Comparison of ENCODE assay signal across 38 cellular contexts in genomic region chr7:123948122-123948521, GRCh38. TPM values are rescaled to one million over a fixed set of nuclear protein-coding genes. Genes with fewer than 3 reads are reported as not detected.
"Had no signal": no experiment of that assay in that cellular context is flagged by ENCODE, and none has a peak within 500 bp of the region (broad histone marks: within the 10 kb centered on the region; RNA-seq: fewer than 3 reads in every experiment).

No MANE protein-coding gene starts in this region.

- H3K27me3 ChIP-seq: adrenal gland, brain microvascular endothelial cell, dorsolateral prefrontal cortex, esophagus muscularis mucosa, gastroesophageal sphincter had no signal

- H3K4me1 Mint-ChIP-seq: activated CD4-positive, alpha-beta T cell treated with anti-CD3 and anti-CD28 coated beads for 36 hours; activated CD4-positive, alpha-beta T cell treated with anti-CD3 and anti-CD28 coated beads, Interleukin-2, amount 10 ng/mL, durations not matched to agents 24 days and 14 days; activated CD8-positive, alpha-beta memory T cell treated with anti-CD3 and anti-CD28 coated beads, Interleukin-2, amount 10 ng/mL, durations not matched to agents 7 days and 5 days; activated naive CD4-positive, alpha-beta T cell treated with anti-CD3 and anti-CD28 coated beads, Interleukin-2, amount 50 U/mL, for 24 hours; activated naive CD8-positive, alpha-beta T cell treated with anti-CD3 and anti-CD28 coated beads for 36 hours; activated naive CD8-positive, alpha-beta T cell treated with anti-CD3 and anti-CD28 coated beads, Interleukin-2, amount 50 U/mL, for 24 hours; central memory CD8-positive, alpha-beta T cell; T-helper 17 cell had no signal

- H3K4me3 ChIP-seq: adrenal gland, coronary artery, dorsolateral prefrontal cortex, esophagus muscularis mucosa, gastroesophageal sphincter had no signal

- H3K36me3 ChIP-seq: adrenal gland, brain microvascular endothelial cell, esophagus muscularis mucosa, gastroesophageal sphincter, WERI-Rb-1 had no signal

- H3K4me1 ChIP-seq: adrenal gland, esophagus muscularis mucosa, foreskin keratinocyte, gastroesophageal sphincter had no signal

- H3K9me3 Mint-ChIP-seq: activated CD4-positive, alpha-beta memory T cell treated with anti-CD3 and anti-CD28 coated beads for 36 hours; activated CD4-positive, alpha-beta T cell treated with anti-CD3 and anti-CD28 coated beads, Interleukin-2, amount 10 ng/mL, durations not matched to agents 24 days and 14 days; activated naive CD4-positive, alpha-beta T cell treated with anti-CD3 and anti-CD28 coated beads for 36 hours; activated naive CD4-positive, alpha-beta T cell treated with anti-CD3 and anti-CD28 coated beads, Interleukin-2, amount 50 U/mL, for 24 hours; activated naive CD8-positive, alpha-beta T cell treated with anti-CD3 and anti-CD28 coated beads for 36 hours; activated naive CD8-positive, alpha-beta T cell treated with anti-CD3 and anti-CD28 coated beads, Interleukin-2, amount 50 U/mL, for 24 hours; activated T-helper 1 cell treated with anti-CD3 and anti-CD28 coated beads, Interleukin-12 subunit alpha, Interleukin-12 subunit beta, Interleukin-2, Interleukin-4 antibody, amounts not matched to agents 30 ng/mL and 10 ng/mL and 1 ng/mL, durations not matched to agents 14 hours and 24 hours and 36 hours; activated T-helper 2 cell treated with anti-CD3 and anti-CD28 coated beads, Interferon-gamma antibody, Interleukin-2, Interleukin-4, amounts not matched to agents 10 μg/mL and 5 μg/mL and 100 μg/mL, durations not matched to agents 14 hours and 24 hours and 36 hours; central memory CD8-positive, alpha-beta T cell; dendritic cell treated with granulocyte-macrophage colony-stimulating factor and Interleukin-4, amounts not matched to agents 40 ng/mL and 50 ng/mL, for 4 days; T-helper 2 cell treated with Interferon-gamma antibody and Interleukin-4, amounts not matched to agents 5 μg/mL and 100 μg/mL, for 36 hours had no signal

- ATAC-seq: activated CD4-positive, alpha-beta T cell treated with anti-CD3 and anti-CD28 coated beads for 36 hours; activated CD8-positive, alpha-beta memory T cell treated with anti-CD3 and anti-CD28 coated beads, Interleukin-2, amount 10 ng/mL, durations not matched to agents 7 days and 5 days; activated CD8-positive, alpha-beta T cell treated with anti-CD3 and anti-CD28 coated beads, Interleukin-2, amount 10 ng/mL, durations not matched to agents 7 days and 5 days; activated naive CD8-positive, alpha-beta T cell treated with anti-CD3 and anti-CD28 coated beads, Interleukin-2, amount 50 U/mL, for 24 hours; foreskin keratinocyte; gastroesophageal sphincter; T-helper 17 cell had no signal

- H3K27ac Mint-ChIP-seq: activated CD4-positive, alpha-beta memory T cell treated with anti-CD3 and anti-CD28 coated beads for 36 hours; activated CD4-positive, alpha-beta T cell treated with anti-CD3 and anti-CD28 coated beads for 36 hours; activated CD4-positive, alpha-beta T cell treated with anti-CD3 and anti-CD28 coated beads, Interleukin-2, amount 10 ng/mL, durations not matched to agents 24 days and 14 days; activated CD8-positive, alpha-beta memory T cell treated with anti-CD3 and anti-CD28 coated beads, Interleukin-2, amount 10 ng/mL, durations not matched to agents 7 days and 5 days; activated CD8-positive, alpha-beta T cell treated with anti-CD3 and anti-CD28 coated beads, Interleukin-2, amount 10 ng/mL, durations not matched to agents 7 days and 5 days; activated naive CD4-positive, alpha-beta T cell treated with anti-CD3 and anti-CD28 coated beads for 36 hours; activated naive CD4-positive, alpha-beta T cell treated with anti-CD3 and anti-CD28 coated beads, Interleukin-2, amount 50 U/mL, for 24 hours; activated naive CD8-positive, alpha-beta T cell treated with anti-CD3 and anti-CD28 coated beads for 36 hours; activated naive CD8-positive, alpha-beta T cell treated with anti-CD3 and anti-CD28 coated beads, Interleukin-2, amount 50 U/mL, for 24 hours; activated T-helper 1 cell treated with anti-CD3 and anti-CD28 coated beads, Interleukin-12 subunit alpha, Interleukin-12 subunit beta, Interleukin-2, Interleukin-4 antibody, amounts not matched to agents 30 ng/mL and 10 ng/mL and 1 ng/mL, durations not matched to agents 14 hours and 24 hours and 36 hours; activated T-helper 2 cell treated with anti-CD3 and anti-CD28 coated beads, Interferon-gamma antibody, Interleukin-2, Interleukin-4, amounts not matched to agents 10 μg/mL and 5 μg/mL and 100 μg/mL, durations not matched to agents 14 hours and 24 hours and 36 hours; dendritic cell treated with granulocyte-macrophage colony-stimulating factor and Interleukin-4, amounts not matched to agents 40 ng/mL and 50 ng/mL, for 4 days; T-helper 17 cell; T-helper 2 cell treated with Interferon-gamma antibody and Interleukin-4, amounts not matched to agents 5 μg/mL and 100 μg/mL, for 36 hours had no signal

- FAIRE-seq: astrocyte, bronchial epithelial cell had no signal

- H3K27ac ChIP-seq: adrenal gland, brain microvascular endothelial cell, coronary artery, dorsolateral prefrontal cortex, esophagus muscularis mucosa, foreskin keratinocyte, gastroesophageal sphincter, WERI-Rb-1 had no signal

- H3K36me3 Mint-ChIP-seq: activated CD4-positive, alpha-beta memory T cell treated with anti-CD3 and anti-CD28 coated beads for 36 hours; activated CD8-positive, alpha-beta memory T cell treated with anti-CD3 and anti-CD28 coated beads, Interleukin-2, amount 10 ng/mL, durations not matched to agents 7 days and 5 days; activated naive CD4-positive, alpha-beta T cell treated with anti-CD3 and anti-CD28 coated beads, Interleukin-2, amount 50 U/mL, for 24 hours; activated naive CD8-positive, alpha-beta T cell treated with anti-CD3 and anti-CD28 coated beads for 36 hours had no signal

- H3K9me3 ChIP-seq: adrenal gland, esophagus muscularis mucosa, gastroesophageal sphincter had no signal

- H3K4me3 Mint-ChIP-seq: activated CD4-positive, alpha-beta memory T cell treated with anti-CD3 and anti-CD28 coated beads for 36 hours; activated CD4-positive, alpha-beta T cell treated with anti-CD3 and anti-CD28 coated beads for 36 hours; activated CD4-positive, alpha-beta T cell treated with anti-CD3 and anti-CD28 coated beads, Interleukin-2, amount 10 ng/mL, durations not matched to agents 24 days and 14 days; activated CD8-positive, alpha-beta memory T cell treated with anti-CD3 and anti-CD28 coated beads, Interleukin-2, amount 10 ng/mL, durations not matched to agents 7 days and 5 days; activated CD8-positive, alpha-beta T cell treated with anti-CD3 and anti-CD28 coated beads, Interleukin-2, amount 10 ng/mL, durations not matched to agents 7 days and 5 days; activated naive CD4-positive, alpha-beta T cell treated with anti-CD3 and anti-CD28 coated beads for 36 hours; activated naive CD4-positive, alpha-beta T cell treated with anti-CD3 and anti-CD28 coated beads, Interleukin-2, amount 50 U/mL, for 24 hours; activated naive CD8-positive, alpha-beta T cell treated with anti-CD3 and anti-CD28 coated beads for 36 hours; activated naive CD8-positive, alpha-beta T cell treated with anti-CD3 and anti-CD28 coated beads, Interleukin-2, amount 50 U/mL, for 24 hours; activated T-helper 1 cell treated with anti-CD3 and anti-CD28 coated beads, Interleukin-12 subunit alpha, Interleukin-12 subunit beta, Interleukin-2, Interleukin-4 antibody, amounts not matched to agents 30 ng/mL and 10 ng/mL and 1 ng/mL, durations not matched to agents 14 hours and 24 hours and 36 hours; central memory CD8-positive, alpha-beta T cell; dendritic cell treated with granulocyte-macrophage colony-stimulating factor and Interleukin-4, amounts not matched to agents 40 ng/mL and 50 ng/mL, for 4 days; T-helper 17 cell; T-helper 2 cell treated with Interferon-gamma antibody and Interleukin-4, amounts not matched to agents 5 μg/mL and 100 μg/mL, for 36 hours had no signal

- DNase-seq: activated CD4-positive, alpha-beta memory T cell treated with anti-CD3 and anti-CD28 coated beads for 36 hours; activated CD4-positive, alpha-beta T cell treated with anti-CD3 and anti-CD28 coated beads for 36 hours; activated CD4-positive, alpha-beta T cell treated with anti-CD3 and anti-CD28 coated beads, Interleukin-2, amount 10 ng/mL, durations not matched to agents 24 days and 14 days; activated CD4-positive, CD25-positive, alpha-beta regulatory T cell; activated CD4-positive, CD25-positive, alpha-beta regulatory T cell treated with anti-CD3 and anti-CD28 coated beads, Interleukin-2, amount 50 U/mL, for 72 hours; activated CD8-positive, alpha-beta memory T cell treated with anti-CD3 and anti-CD28 coated beads, Interleukin-2, amount 10 ng/mL, durations not matched to agents 7 days and 5 days; activated CD8-positive, alpha-beta memory T cell treated with anti-CD3 and anti-CD28 coated beads, Interleukin-2, amount 50 U/mL, for 4 hours; activated CD8-positive, alpha-beta T cell treated with anti-CD3 and anti-CD28 coated beads, Interleukin-2, amount 10 ng/mL, durations not matched to agents 7 days and 5 days; activated effector memory CD4-positive, alpha-beta T cell treated with anti-CD3 and anti-CD28 coated beads, Interleukin-2, amount 50 U/mL, for 16 hours; activated naive CD4-positive, alpha-beta T cell treated with anti-CD3 and anti-CD28 coated beads for 36 hours; activated naive CD8-positive, alpha-beta T cell treated with anti-CD3 and anti-CD28 coated beads for 36 hours; activated naive CD8-positive, alpha-beta T cell treated with anti-CD3 and anti-CD28 coated beads, Interleukin-2, amount 50 U/mL, for 24 hours; activated T-cell treated with anti-CD3 and anti-CD28 coated beads, Interleukin-2, amount 50 U/mL, for 1 hour; activated T-cell treated with anti-CD3 and anti-CD28 coated beads, Interleukin-2, amount 50 U/mL, for 48 hours; adrenal gland; brain microvascular endothelial cell; dorsolateral prefrontal cortex; effector memory CD4-positive, alpha-beta T cell; erythroblast; foreskin keratinocyte; T-helper 1 cell; T-helper 17 cell; T1000; WERI-Rb-1 had no signal

- H3K27me3 Mint-ChIP-seq: activated naive CD4-positive, alpha-beta T cell treated with anti-CD3 and anti-CD28 coated beads, Interleukin-2, amount 50 U/mL, for 24 hours; dendritic cell treated with granulocyte-macrophage colony-stimulating factor and Interleukin-4, amounts not matched to agents 40 ng/mL and 50 ng/mL, for 4 days; T-helper 17 cell had no signal

RNA-seq across cellular contexts. Expression of gene SPAM1, which starts 23.1 kb away (rescaled TPM):
- total RNA-seq: activated CD4-positive, alpha-beta memory T cell treated with anti-CD3 and anti-CD28 coated beads for 36 hours; activated CD4-positive, alpha-beta T cell treated with anti-CD3 and anti-CD28 coated beads for 36 hours; activated CD4-positive, alpha-beta T cell treated with anti-CD3 and anti-CD28 coated beads, Interleukin-2, amount 10 ng/mL, durations not matched to agents 24 days and 14 days; activated CD8-positive, alpha-beta memory T cell treated with anti-CD3 and anti-CD28 coated beads for 36 hours; activated CD8-positive, alpha-beta memory T cell treated with anti-CD3 and anti-CD28 coated beads, Interleukin-2, amount 10 ng/mL, durations not matched to agents 7 days and 5 days; activated CD8-positive, alpha-beta T cell treated with anti-CD3 and anti-CD28 coated beads, Interleukin-2, amount 10 ng/mL, durations not matched to agents 7 days and 5 days; activated naive CD4-positive, alpha-beta T cell treated with anti-CD3 and anti-CD28 coated beads for 36 hours; activated naive CD8-positive, alpha-beta T cell treated with anti-CD3 and anti-CD28 coated beads for 36 hours; activated T-helper 1 cell treated with anti-CD3 and anti-CD28 coated beads, Interleukin-12 subunit alpha, Interleukin-12 subunit beta, Interleukin-2, Interleukin-4 antibody, amounts not matched to agents 30 ng/mL and 10 ng/mL and 1 ng/mL, durations not matched to agents 14 hours and 24 hours and 36 hours; activated T-helper 2 cell treated with anti-CD3 and anti-CD28 coated beads, Interferon-gamma antibody, Interleukin-2, Interleukin-4, amounts not matched to agents 10 μg/mL and 5 μg/mL and 100 μg/mL, durations not matched to agents 14 hours and 24 hours and 36 hours; adrenal gland; astrocyte; bronchial epithelial cell; cerebellum; dorsolateral prefrontal cortex; esophagus muscularis mucosa; foreskin keratinocyte; gastroesophageal sphincter; glomerular endothelial cell; T-helper 17 cell had no signal
- polyA plus RNA-seq: adrenal gland, foreskin keratinocyte had no signal
